In genomic region chr12:104501641-104502040, GRCh38 we compare ENCODE assay signal across 23 cellular contexts. TPM values are rescaled to one million over a fixed set of nuclear protein-coding genes. Genes with fewer than 3 reads are reported as not detected.
DNase-seq lines count a peak whose midpoint lies in the region; ATAC-seq and TF ChIP-seq lines count a peak whose summit lies in the region.
"Had no signal": no experiment of that assay in that cellular context is flagged by ENCODE, and none has a peak within 500 bp of the region (broad histone marks: within the 10 kb centered on the region; RNA-seq: fewer than 3 reads in every experiment).

No MANE protein-coding gene starts in this region.

- no peaks in the 10 kb centered on the region for H3K9me3 Mint-ChIP-seq in activated naive CD4-positive, alpha-beta T cell treated with anti-CD3 and anti-CD28 coated beads, Interleukin-2, amount 50 U/mL, for 72 hours
- no peaks in the 10 kb centered on the region for H3K9me3 Mint-ChIP-seq in activated naive CD4-positive, alpha-beta T cell treated with anti-CD3 and anti-CD28 coated beads, Interleukin-2, amount 10 ng/mL, durations not matched to agents 7 days and 5 days
- H3K9me3 Mint-ChIP-seq in activated T-helper 1 cell treated with anti-CD3 and anti-CD28 coated beads, Interleukin-12 subunit alpha, Interleukin-12 subunit beta, Interleukin-2, Interleukin-4 antibody, amounts not matched to agents 30 ng/mL and 10 ng/mL and 1 ng/mL, durations not matched to agents 14 hours and 24 hours and 36 hours, result no peaks in the 10 kb centered on the region
- H3K9me3 Mint-ChIP-seq in stimulated activated naive B cell treated with anti-CD40 and anti-IgM and Interleukin-4, amounts not matched to agents 10 μg/mL and 1 μg/mL and 100 μg/mL, for 72 hours, result no peaks in the 10 kb centered on the region
- H3K9me3 Mint-ChIP-seq: CD8-positive, alpha-beta T cell; central memory CD8-positive, alpha-beta T cell; memory B cell had no signal

- no peak overlapping the region for H3K27ac ChIP-seq in GM23248
- no peak overlapping the region for H3K27ac ChIP-seq in PC-3 (ENCODE audit: low read length)
- H3K27ac ChIP-seq: ascending aorta, dorsolateral prefrontal cortex, RWPE1, SK-N-MC, suprapubic skin had no signal

- peak; percentile 49 to 51 for ATAC-seq in activated naive CD4-positive, alpha-beta T cell treated with anti-CD3 and anti-CD28 coated beads, Interleukin-2, amount 50 U/mL, for 72 hours
- ATAC-seq in stimulated activated naive B cell treated with anti-CD40 and anti-IgM and Interleukin-4, amounts not matched to agents 10 μg/mL and 1 μg/mL and 100 μg/mL, for 72 hours (replicated peaks), result peak in 1 of 2 donors; percentile 33
- no peak for ATAC-seq in PC-3
- ATAC-seq: CD8-positive, alpha-beta T cell; HCT116 had no signal

- H3K36me3 Mint-ChIP-seq in activated naive CD4-positive, alpha-beta T cell treated with anti-CD3 and anti-CD28 coated beads, Interleukin-2, amount 50 U/mL, for 72 hours, result peaks cover 0 to 30% of the 10 kb centered on the region in 2 donors
- peaks cover 37% of the 10 kb centered on the region for H3K36me3 Mint-ChIP-seq in activated naive CD4-positive, alpha-beta T cell treated with anti-CD3 and anti-CD28 coated beads, Interleukin-2, amount 10 ng/mL, durations not matched to agents 7 days and 5 days
- H3K36me3 Mint-ChIP-seq in activated T-helper 1 cell treated with anti-CD3 and anti-CD28 coated beads, Interleukin-12 subunit alpha, Interleukin-12 subunit beta, Interleukin-2, Interleukin-4 antibody, amounts not matched to agents 30 ng/mL and 10 ng/mL and 1 ng/mL, durations not matched to agents 14 hours and 24 hours and 36 hours (ENCODE audit: low read depth), result peaks cover 41% of the 10 kb centered on the region
- peaks cover 42 to 64% of the 10 kb centered on the region in 2 donors for H3K36me3 Mint-ChIP-seq in stimulated activated naive B cell treated with anti-CD40 and anti-IgM and Interleukin-4, amounts not matched to agents 10 μg/mL and 1 μg/mL and 100 μg/mL, for 72 hours
- H3K36me3 Mint-ChIP-seq: CD8-positive, alpha-beta T cell had no signal

- no peak overlapping the region for H3K4me3 Mint-ChIP-seq in activated naive CD4-positive, alpha-beta T cell treated with anti-CD3 and anti-CD28 coated beads, Interleukin-2, amount 10 ng/mL, durations not matched to agents 7 days and 5 days
- no peak overlapping the region for H3K4me3 Mint-ChIP-seq in activated T-helper 1 cell treated with anti-CD3 and anti-CD28 coated beads, Interleukin-12 subunit alpha, Interleukin-12 subunit beta, Interleukin-2, Interleukin-4 antibody, amounts not matched to agents 30 ng/mL and 10 ng/mL and 1 ng/mL, durations not matched to agents 14 hours and 24 hours and 36 hours
- peak overlapping the region in 1 of 2 donors; percentile 50 for H3K4me3 Mint-ChIP-seq in stimulated activated naive B cell treated with anti-CD40 and anti-IgM and Interleukin-4, amounts not matched to agents 10 μg/mL and 1 μg/mL and 100 μg/mL, for 72 hours
- H3K4me3 Mint-ChIP-seq: CD8-positive, alpha-beta T cell; central memory CD8-positive, alpha-beta T cell; memory B cell had no signal

- H3K27ac Mint-ChIP-seq in activated naive CD4-positive, alpha-beta T cell treated with anti-CD3 and anti-CD28 coated beads, Interleukin-2, amount 50 U/mL, for 72 hours, result no peak overlapping the region
- no peak overlapping the region for H3K27ac Mint-ChIP-seq in activated naive CD4-positive, alpha-beta T cell treated with anti-CD3 and anti-CD28 coated beads, Interleukin-2, amount 10 ng/mL, durations not matched to agents 7 days and 5 days
- peak overlapping the region; percentile 64 for H3K27ac Mint-ChIP-seq in activated T-helper 1 cell treated with anti-CD3 and anti-CD28 coated beads, Interleukin-12 subunit alpha, Interleukin-12 subunit beta, Interleukin-2, Interleukin-4 antibody, amounts not matched to agents 30 ng/mL and 10 ng/mL and 1 ng/mL, durations not matched to agents 14 hours and 24 hours and 36 hours
- peak overlapping the region; percentile 32 for H3K27ac Mint-ChIP-seq in stimulated activated naive B cell treated with anti-CD40 and anti-IgM and Interleukin-4, amounts not matched to agents 10 μg/mL and 1 μg/mL and 100 μg/mL, for 72 hours
- H3K27ac Mint-ChIP-seq: CD8-positive, alpha-beta T cell; memory B cell had no signal

- H3K27me3 ChIP-seq in GM23248 (replicated peaks; ENCODE audit: insufficient read depth), result no peaks in the 10 kb centered on the region
- no peaks in the 10 kb centered on the region for H3K27me3 ChIP-seq in PC-3 (ENCODE audit: low read length)
- H3K27me3 ChIP-seq: ascending aorta, suprapubic skin had no signal

- H3K9me3 ChIP-seq in GM23248 (ENCODE audit: low read depth) (no peaks in the 10 kb centered on the region), PC-3 (ENCODE audit: low read length) (no peaks in the 10 kb centered on the region)
- H3K9me3 ChIP-seq: ascending aorta, suprapubic skin had no signal

- no peak overlapping the region for H3K9ac ChIP-seq in GM23248
- H3K9ac ChIP-seq in PC-3 (ENCODE audit: low read length), result no peak overlapping the region

- DNase-seq in activated naive CD4-positive, alpha-beta T cell treated with anti-CD3 and anti-CD28 coated beads, Interleukin-2, amount 50 U/mL, for 72 hours (ENCODE audit: low spot score in 2 of 2), result no peak
- DNase-seq in activated naive CD4-positive, alpha-beta T cell treated with anti-CD3 and anti-CD28 coated beads, Interleukin-2, amount 10 ng/mL, durations not matched to agents 7 days and 5 days, result no peak
- DNase-seq in GM23248, result peak; percentile 8
- no peak for DNase-seq in activated T-helper 1 cell treated with anti-CD3 and anti-CD28 coated beads, Interleukin-12 subunit alpha, Interleukin-12 subunit beta, Interleukin-2, Interleukin-4 antibody, amounts not matched to agents 30 ng/mL and 10 ng/mL and 1 ng/mL, durations not matched to agents 14 hours and 24 hours and 36 hours (ENCODE audit: low spot score)
- DNase-seq in stimulated activated naive B cell treated with anti-CD40 and anti-IgM and Interleukin-4, amounts not matched to agents 10 μg/mL and 1 μg/mL and 100 μg/mL, for 72 hours, result no peak
- DNase-seq in PC-3, result no peak
- DNase-seq in GF-D8 (lab: John Stamatoyannopoulos, UW), result no peak
- DNase-seq: activated gamma-delta T cell treated with Interleukin-2 at 50 U/mL for 16 hours; CD8-positive, alpha-beta T cell; DMS53; dorsolateral prefrontal cortex; IMR-90; NCI-H1417 treated with DMSO at 0.1 percent for 48 hours; NCI-H524; nucleus accumbens had no signal

- in situ Hi-C loops in GM23248 (cut with MboI), result no loop called here

- intact Hi-C loops in activated T-helper 1 cell treated with anti-CD3 and anti-CD28 coated beads, Interleukin-12 subunit alpha, Interleukin-12 subunit beta, Interleukin-2, Interleukin-4 antibody, amounts not matched to agents 30 ng/mL and 10 ng/mL and 1 ng/mL, durations not matched to agents 14 hours and 24 hours and 36 hours (cut with micrococcal nuclease), result loop anchor here (1.0 kb wide), 1 partner anchor 103 kb away; no protein-coding TSS in a partner anchor
- intact Hi-C loops in PC-3 (cut with micrococcal nuclease), result no loop called here

- CTCF ChIA-PET in activated naive CD4-positive, alpha-beta T cell treated with anti-CD3 and anti-CD28 coated beads, Interleukin-2, amount 10 ng/mL, durations not matched to agents 7 days and 5 days (lab: Charles Lee), result no interaction called here
- CTCF ChIA-PET in PC-3 (lab: Charles Lee), result no interaction called here

- peaks cover 76% of the 10 kb centered on the region for H3K4me1 Mint-ChIP-seq in activated naive CD4-positive, alpha-beta T cell treated with anti-CD3 and anti-CD28 coated beads, Interleukin-2, amount 10 ng/mL, durations not matched to agents 7 days and 5 days
- H3K4me1 Mint-ChIP-seq in activated T-helper 1 cell treated with anti-CD3 and anti-CD28 coated beads, Interleukin-12 subunit alpha, Interleukin-12 subunit beta, Interleukin-2, Interleukin-4 antibody, amounts not matched to agents 30 ng/mL and 10 ng/mL and 1 ng/mL, durations not matched to agents 14 hours and 24 hours and 36 hours (ENCODE audit: low read depth), result peaks cover 91% of the 10 kb centered on the region
- H3K4me1 Mint-ChIP-seq in stimulated activated naive B cell treated with anti-CD40 and anti-IgM and Interleukin-4, amounts not matched to agents 10 μg/mL and 1 μg/mL and 100 μg/mL, for 72 hours, result peaks cover 71 to 99% of the 10 kb centered on the region in 2 donors

- no peaks in the 10 kb centered on the region for H3K36me3 ChIP-seq in GM23248 (ENCODE audit: low read depth)
- no peaks in the 10 kb centered on the region for H3K36me3 ChIP-seq in PC-3 (ENCODE audit: low read depth, low read length)
- H3K36me3 ChIP-seq: ascending aorta, suprapubic skin had no signal

- POLR2A ChIA-PET in PC-3 (lab: Charles Lee; ENCODE audit: unreplicated experiment), result interaction anchor here (0.6 kb wide), 1 partner anchor 58 kb away, joined by 7 read pairs; no protein-coding TSS in a partner anchor

- H3K79me2 ChIP-seq in GM23248 (ENCODE audit: insufficient read depth), result peaks cover 10% of the 10 kb centered on the region; the same call in 1 of the 2 replicates
- H3K79me2 ChIP-seq in PC-3 (ENCODE audit: low read length), result no peaks in the 10 kb centered on the region

- H3K9me2 ChIP-seq in GM23248 (ENCODE audit: insufficient read depth) (no peaks in the 10 kb centered on the region), PC-3 (replicated peaks; ENCODE audit: low read length) (no peaks in the 10 kb centered on the region)

- no peaks in the 10 kb centered on the region for H3K27me3 Mint-ChIP-seq in activated naive CD4-positive, alpha-beta T cell treated with anti-CD3 and anti-CD28 coated beads, Interleukin-2, amount 10 ng/mL, durations not matched to agents 7 days and 5 days
- no peaks in the 10 kb centered on the region for H3K27me3 Mint-ChIP-seq in activated T-helper 1 cell treated with anti-CD3 and anti-CD28 coated beads, Interleukin-12 subunit alpha, Interleukin-12 subunit beta, Interleukin-2, Interleukin-4 antibody, amounts not matched to agents 30 ng/mL and 10 ng/mL and 1 ng/mL, durations not matched to agents 14 hours and 24 hours and 36 hours (ENCODE audit: insufficient read depth)
- no peaks in the 10 kb centered on the region for H3K27me3 Mint-ChIP-seq in stimulated activated naive B cell treated with anti-CD40 and anti-IgM and Interleukin-4, amounts not matched to agents 10 μg/mL and 1 μg/mL and 100 μg/mL, for 72 hours
- H3K27me3 Mint-ChIP-seq: central memory CD8-positive, alpha-beta T cell; memory B cell had no signal

- no peaks in the 10 kb centered on the region for H4K20me1 ChIP-seq in GM23248 (ENCODE audit: insufficient read depth)
- H4K20me1 ChIP-seq in PC-3 (ENCODE audit: low read length), result no peaks in the 10 kb centered on the region

- no peak overlapping the region for H2AFZ ChIP-seq in GM23248
- no peak overlapping the region for H2AFZ ChIP-seq in PC-3 (ENCODE audit: low read length)

- H3K4me3 ChIP-seq in GM23248 (no peak overlapping the region), PC-3 (ENCODE audit: low read length) (no peak overlapping the region)
- H3K4me3 ChIP-seq: ascending aorta, dorsolateral prefrontal cortex, SK-N-MC, smooth muscle cell, suprapubic skin had no signal

- no peak for TF ChIP-seq CTCF in PC-3 (conservative IDR thresholded peaks at IDR 0.05; ENCODE audit: low read depth, low read length)

- no peak overlapping the region for H3K4me2 ChIP-seq in GM23248 (ENCODE audit: unreplicated experiment)
- H3K4me2 ChIP-seq in PC-3 (ENCODE audit: low read length), result no peak overlapping the region
- H3K4me2 ChIP-seq: smooth muscle cell had no signal

- WGBS in GM23248 (ENCODE audit: low coverage in 1 of 2, low lambda C conversion rate in 2 of 2, missing lambda C conversion rate in 2 of 2), 2 experiments, result 74 to 82% methylated on average over 4 of the region's 4 CpGs

- no TSS peak for BruUV-seq in PC-3 (replicated peaks; lab: Mats Ljungman, UMichigan)

- no peaks in the 10 kb centered on the region for H3F3A ChIP-seq in GM23248 (ENCODE audit: insufficient read depth)
- no peaks in the 10 kb centered on the region for H3F3A ChIP-seq in PC-3 (ENCODE audit: low read length, unreplicated experiment)

- H3K4me1 ChIP-seq in GM23248 (ENCODE audit: insufficient read depth) (no peaks in the 10 kb centered on the region), PC-3 (ENCODE audit: insufficient read depth, low read length) (no peaks in the 10 kb centered on the region)
- H3K4me1 ChIP-seq: suprapubic skin had no signal

RNA-seq across cellular contexts. Expression of gene CHST11, which starts 44.9 kb away (rescaled TPM):
- total RNA-seq in activated naive CD4-positive, alpha-beta T cell treated with anti-CD3 and anti-CD28 coated beads, Interleukin-2, amount 50 U/mL, for 72 hours, result 10 to 100 TPM; 20.0 to 40.0 TPM
- total RNA-seq in GM23248 (2014; rRNA removed; shearing (Covaris generic)), result 5.4 and 18.1 TPM in 2 replicates
- 3.7 TPM in 2 replicates for polyA plus RNA-seq in GM23248 (2016; fragmentation: Nextera tagmentation; extraction: Ambion mirVana)
- total RNA-seq in activated T-helper 1 cell treated with anti-CD3 and anti-CD28 coated beads, Interleukin-12 subunit alpha, Interleukin-12 subunit beta, Interleukin-2, Interleukin-4 antibody, amounts not matched to agents 30 ng/mL and 10 ng/mL and 1 ng/mL, durations not matched to agents 14 hours and 24 hours and 36 hours, result 69.8 and 70.7 TPM in 2 replicates
- total RNA-seq in PC-3 (2014; rRNA removed), result 53.5 and 56.7 TPM in 2 replicates

Comparison
In these comparisons a context has a peak if more than half of its experiments do, and no peak if none do; other contexts are left out.
1. H3K27ac Mint-ChIP-seq: peak in activated T-helper 1 cell treated with anti-CD3 and anti-CD28 coated beads, Interleukin-12 subunit alpha, Interleukin-12 subunit beta, Interleukin-2, Interleukin-4 antibody, amounts not matched to agents 30 ng/mL and 10 ng/mL and 1 ng/mL, durations not matched to agents 14 hours and 24 hours and 36 hours (single experiment) and stimulated activated naive B cell treated with anti-CD40 and anti-IgM and Interleukin-4, amounts not matched to agents 10 μg/mL and 1 μg/mL and 100 μg/mL, for 72 hours (single experiment); none in activated naive CD4-positive, alpha-beta T cell treated with anti-CD3 and anti-CD28 coated beads, Interleukin-2, amount 50 U/mL, for 72 hours (0 of 2) and activated naive CD4-positive, alpha-beta T cell treated with anti-CD3 and anti-CD28 coated beads, Interleukin-2, amount 10 ng/mL, durations not matched to agents 7 days and 5 days (single experiment).